ENCODE assay signal across 1 cellular context in the genomic region with DNA sequence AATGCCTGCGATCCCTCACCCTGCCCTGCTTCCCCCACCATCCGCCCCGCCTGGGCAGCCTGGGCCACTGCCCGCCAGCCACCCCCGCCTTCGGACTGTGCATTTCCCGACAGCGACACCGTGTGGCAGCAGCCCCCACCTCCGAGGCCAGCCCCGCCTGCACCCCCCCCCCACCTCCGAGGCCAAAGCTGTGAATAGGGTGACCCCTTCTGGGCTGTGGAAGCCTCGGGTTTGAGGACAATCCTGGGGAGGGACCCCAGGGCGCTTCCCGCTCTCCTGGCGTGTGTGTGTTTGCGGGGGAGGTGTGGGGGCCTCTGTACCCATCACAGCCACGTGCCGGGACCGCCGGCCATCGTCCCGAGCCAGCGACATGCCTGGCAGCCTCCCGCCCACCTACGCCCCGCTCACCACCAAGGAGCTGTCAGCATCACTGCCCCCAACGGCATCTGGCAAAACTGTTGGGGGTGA.
TF ChIP-seq lines count a peak whose summit lies in the region.

No MANE protein-coding gene starts in this region.

TF ChIP-seq in IMR-90, 13 proteins besides CTCF, POLR2A, EP300 and RAD21 (continued from another document):
- TF ChIP-seq, protein P1, sequence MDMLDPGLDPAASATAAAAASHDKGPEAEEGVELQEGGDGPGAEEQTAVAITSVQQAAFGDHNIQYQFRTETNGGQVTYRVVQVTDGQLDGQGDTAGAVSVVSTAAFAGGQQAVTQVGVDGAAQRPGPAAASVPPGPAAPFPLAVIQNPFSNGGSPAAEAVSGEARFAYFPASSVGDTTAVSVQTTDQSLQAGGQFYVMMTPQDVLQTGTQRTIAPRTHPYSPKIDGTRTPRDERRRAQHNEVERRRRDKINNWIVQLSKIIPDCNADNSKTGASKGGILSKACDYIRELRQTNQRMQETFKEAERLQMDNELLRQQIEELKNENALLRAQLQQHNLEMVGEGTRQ (IDR thresholded peaks at IDR 0.05; ENCODE audit: low read depth, low read length) = no peak
- TF ChIP-seq MXI1 (IDR thresholded peaks at IDR 0.05; ENCODE audit: borderline replicate concordance, low read depth, low read length) (no peak), RFX5 (IDR thresholded peaks at IDR 0.05; ENCODE audit: low read depth, low read length) (no peak), SMC3 (IDR thresholded peaks at IDR 0.05; ENCODE audit: low read depth, low read length) (peak; percentile 92), MAZ (IDR thresholded peaks at IDR 0.05; ENCODE audit: borderline replicate concordance, low read depth, low read length) (peak; percentile 99), CEBPB (IDR thresholded peaks at IDR 0.05; ENCODE audit: low read depth, low read length) (no peak)
- TF ChIP-seq, protein P2, sequence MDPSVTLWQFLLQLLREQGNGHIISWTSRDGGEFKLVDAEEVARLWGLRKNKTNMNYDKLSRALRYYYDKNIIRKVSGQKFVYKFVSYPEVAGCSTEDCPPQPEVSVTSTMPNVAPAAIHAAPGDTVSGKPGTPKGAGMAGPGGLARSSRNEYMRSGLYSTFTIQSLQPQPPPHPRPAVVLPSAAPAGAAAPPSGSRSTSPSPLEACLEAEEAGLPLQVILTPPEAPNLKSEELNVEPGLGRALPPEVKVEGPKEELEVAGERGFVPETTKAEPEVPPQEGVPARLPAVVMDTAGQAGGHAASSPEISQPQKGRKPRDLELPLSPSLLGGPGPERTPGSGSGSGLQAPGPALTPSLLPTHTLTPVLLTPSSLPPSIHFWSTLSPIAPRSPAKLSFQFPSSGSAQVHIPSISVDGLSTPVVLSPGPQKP (IDR thresholded peaks at IDR 0.05; ENCODE audit: borderline replicate concordance, low read depth, low read length) = no peak
